ENCODE assay signal across 12 cellular contexts in the genomic region with DNA sequence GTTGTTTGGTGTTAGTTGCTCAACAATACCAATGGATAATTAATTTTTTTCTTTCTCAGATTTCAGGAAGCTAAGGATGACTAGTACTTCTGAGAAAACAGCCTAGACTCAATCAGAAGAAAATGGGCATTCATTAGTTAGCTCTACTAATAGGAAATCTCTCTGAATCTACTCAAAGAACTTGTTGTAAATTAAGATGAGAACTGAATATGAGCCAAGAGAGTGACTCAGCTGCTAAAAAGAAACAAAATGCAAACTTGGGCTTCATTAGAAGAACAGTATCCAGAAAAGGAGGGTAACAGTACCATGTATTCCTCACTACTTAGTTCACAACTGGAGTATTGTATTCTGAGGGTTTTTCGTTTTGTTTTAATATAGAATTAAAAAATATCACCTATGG. TPM values are rescaled to one million over a fixed set of nuclear protein-coding genes. Genes with fewer than 3 reads are reported as not detected.
A peak's percentile ranks its signal among the peaks of the same experiment; 100 is the strongest.
DNase-seq lines count a peak whose midpoint lies in the region; ATAC-seq and TF ChIP-seq lines count a peak whose summit lies in the region.
"Had no signal": no experiment of that assay in that cellular context is flagged by ENCODE, and none has a peak within 500 bp of the region (broad histone marks: within the 10 kb centered on the region; RNA-seq: fewer than 3 reads in every experiment).

No MANE protein-coding gene starts in this region.

- 0 to 41% (median 0%) methylated on average over 1 of the region's 1 CpG for WGBS in psoas muscle, 3 donors

- peaks cover 9% of the 10 kb centered on the region; the same call in 1 of the 2 replicates for H3K36me3 ChIP-seq in SK-N-MC (ENCODE audit: insufficient read depth, low read length)
- H3K36me3 ChIP-seq in psoas muscle (ENCODE audit: insufficient read depth in 1 of 2, low read depth in 1 of 2), result no peaks in the 10 kb centered on the region

- peaks cover 89% of the 10 kb centered on the region for H3K4me1 ChIP-seq in psoas muscle

- H3K4me3 ChIP-seq in SK-N-MC (no peak overlapping the region), epithelial cell of esophagus (ENCODE audit: low read length) (no peak overlapping the region), psoas muscle (no peak overlapping the region)

- H3K9ac ChIP-seq in SK-N-MC (ENCODE audit: insufficient read length), result no peak overlapping the region

- intact Hi-C loops in psoas muscle (cut with DNase I), result no loop called here

- peak; percentile 26 for DNase-seq in GM04503 (ENCODE audit: low read depth)
- DNase-seq in SK-N-MC (ENCODE audit: low read depth, low spot score), result no peak
- peak; percentile 25 for DNase-seq in epithelial cell of esophagus (ENCODE audit: low read depth)
- DNase-seq in psoas muscle, result no peak
- no peak for DNase-seq in Kasumi-1 (lab: John Stamatoyannopoulos, UW)
- DNase-seq in NCI-H1092 treated with DMSO at 0.1 percent for 48 hours (lab: John Stamatoyannopoulos, UW), result no peak
- DNase-seq: hypothalamus, NCI-H1417 treated with DMSO at 0.1 percent for 48 hours, NCI-H774, SIG-M5 had no signal

- no peaks in the 10 kb centered on the region for H3K27me3 ChIP-seq in psoas muscle (ENCODE audit: insufficient read depth in 3 of 3, low read length in 2 of 3)

- no peaks in the 10 kb centered on the region for H3K9me3 ChIP-seq in SK-N-MC (ENCODE audit: low read depth, low read length)
- no peaks in the 10 kb centered on the region for H3K9me3 ChIP-seq in psoas muscle

- H3K27ac ChIP-seq in SK-N-MC (0 out of 2 replicates have a peak overlapping the region, but pooled peaks have one; percentile 38), psoas muscle (peak overlapping the region; percentile 81)

- no peak for TF ChIP-seq CTCF in epithelial cell of esophagus (IDR thresholded peaks at IDR 0.05; ENCODE audit: insufficient read depth, low read depth, low read length, missing control alignments)
- TF ChIP-seq CTCF in psoas muscle (IDR thresholded peaks at IDR 0.05), result no peak

- ATAC-seq in psoas muscle (peak in 2 of 4 donors; percentile 50 to 64), GM21381 (IDR thresholded peaks at IDR 0.05; ENCODE audit: unreplicated experiment) (no peak)
- ATAC-seq: WTC11 had no signal

RNA-seq across cellular contexts. Expression of gene FOXJ3, which starts 12.5 kb away (rescaled TPM):
- 10 to 100 TPM; 47.9 to 53.1 (median 49.1) TPM for total RNA-seq in psoas muscle
- polyA plus RNA-seq in psoas muscle, result 10 to 100 TPM; 15.1 to 40.5 (median 22.0) TPM

RNA-seq across cellular contexts. Expression of gene RIMKLA, which starts 58.0 kb away (rescaled TPM):
- 1 to 10 TPM; 1.0 to 1.2 (median 1.1) TPM for total RNA-seq in psoas muscle
- under 1 TPM; 0.12 to 0.70 (median 0.30) TPM for polyA plus RNA-seq in psoas muscle

Comparison
In these comparisons a context has a peak if more than half of its experiments do, and no peak if none do; other contexts are left out.
1. DNase-seq: peak in GM04503 (single experiment) and epithelial cell of esophagus (single experiment); none in SK-N-MC (single experiment), psoas muscle (0 of 2), Kasumi-1 (0 of 2) and NCI-H1092 treated with DMSO at 0.1 percent for 48 hours (single experiment).